8 cellular contexts compared by ENCODE assay signal in the genomic region with DNA sequence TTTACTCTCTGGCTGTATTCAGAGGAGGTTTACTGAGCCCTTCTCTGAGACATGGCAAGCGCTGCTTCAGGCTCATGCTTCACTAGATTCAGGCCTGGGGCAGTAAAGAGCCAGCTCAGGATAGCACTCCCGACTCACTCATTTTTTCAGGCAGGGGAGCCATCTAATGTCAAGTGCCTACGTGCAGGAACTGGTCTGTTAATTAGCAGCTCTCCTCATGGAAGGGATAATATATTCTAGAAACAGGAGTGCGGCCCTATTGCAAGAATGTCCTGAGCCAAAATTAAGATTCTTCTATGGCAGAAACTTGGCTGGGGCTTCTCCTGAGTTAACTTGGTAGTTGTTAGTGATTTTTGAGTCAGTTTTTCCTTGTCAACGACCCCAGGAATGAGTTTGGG.
DNase-seq lines count a peak whose midpoint lies in the region; ATAC-seq and TF ChIP-seq lines count a peak whose summit lies in the region.

No MANE protein-coding gene starts in this region.

- peaks cover 14 to 25% of the 10 kb centered on the region in 2 donors for H3K4me1 ChIP-seq in uterus

- TF ChIP-seq POLR2A in uterus (IDR thresholded peaks at IDR 0.05) = no peak

- H3K27me3 ChIP-seq in dorsolateral prefrontal cortex = no peaks in the 10 kb centered on the region
- H3K27me3 ChIP-seq in uterus = no peaks in the 10 kb centered on the region

- TF ChIP-seq CTCF in dorsolateral prefrontal cortex (IDR thresholded peaks at IDR 0.05 in 54 of 56, conservative IDR thresholded peaks at IDR 0.05 in 2 of 56; ENCODE audit: low read depth in 1 of 56, partially characterized antibody in 56 of 56) (peak in 1 of 56 donors; percentile 6), uterus (IDR thresholded peaks at IDR 0.05) (no peak)

- ATAC-seq in Right ventricle myocardium superior (ENCODE audit: poor library complexity) (peak; percentile 16), HG02938 (IDR thresholded peaks at IDR 0.05; ENCODE audit: unreplicated experiment) (no peak)

- H3K27ac ChIP-seq in dorsolateral prefrontal cortex (peak overlapping the region in 32 of 59 donors; percentile 5 to 80 (median 49)), uterus (peak overlapping the region; percentile 88 to 92)

- DNase-seq in Right ventricle myocardium superior (no peak), cardiac septum (ENCODE audit: low spot score) (no peak), dorsolateral prefrontal cortex (peak in 1 of 10 donors; percentile 27), medulla oblongata (ENCODE audit: extremely low spot score) (peak; percentile 28), uterus (peak in 1 of 2 donors; percentile 34), activated gamma-delta T cell (lab: John Stamatoyannopoulos, UW) (no peak)
- DNase-seq in stimulated activated CD4-positive, alpha-beta T cell treated with anti-CD3 and anti-CD28 coated beads, Interleukin-2, amount 100 ng/mL, for 48 hours = no peak

- H3K4me3 ChIP-seq in dorsolateral prefrontal cortex (peak overlapping the region in 1 of 59 donors; percentile 1), uterus (no peak overlapping the region)

- intact Hi-C loops in Right ventricle myocardium superior (cut with DNase I) (loop anchor here (10.0 kb wide), 1 partner anchor 105 kb away; no protein-coding TSS in a partner anchor), cardiac septum (cut with DNase I) (loop anchor here (10.0 kb wide), 1 partner anchor 125 kb away; no protein-coding TSS in a partner anchor), dorsolateral prefrontal cortex (cut with DNase I) (loop anchor here in 1 of 2 donors (5.0 kb wide), 1 partner anchor 43 kb away; no protein-coding TSS in a partner anchor), uterus (cut with DNase I; ENCODE audit: low total_unique reads) (no loop called here)

- H3K9me3 ChIP-seq in uterus = no peaks in the 10 kb centered on the region

- H3K36me3 ChIP-seq in uterus = no peaks in the 10 kb centered on the region
